In the genomic region with DNA sequence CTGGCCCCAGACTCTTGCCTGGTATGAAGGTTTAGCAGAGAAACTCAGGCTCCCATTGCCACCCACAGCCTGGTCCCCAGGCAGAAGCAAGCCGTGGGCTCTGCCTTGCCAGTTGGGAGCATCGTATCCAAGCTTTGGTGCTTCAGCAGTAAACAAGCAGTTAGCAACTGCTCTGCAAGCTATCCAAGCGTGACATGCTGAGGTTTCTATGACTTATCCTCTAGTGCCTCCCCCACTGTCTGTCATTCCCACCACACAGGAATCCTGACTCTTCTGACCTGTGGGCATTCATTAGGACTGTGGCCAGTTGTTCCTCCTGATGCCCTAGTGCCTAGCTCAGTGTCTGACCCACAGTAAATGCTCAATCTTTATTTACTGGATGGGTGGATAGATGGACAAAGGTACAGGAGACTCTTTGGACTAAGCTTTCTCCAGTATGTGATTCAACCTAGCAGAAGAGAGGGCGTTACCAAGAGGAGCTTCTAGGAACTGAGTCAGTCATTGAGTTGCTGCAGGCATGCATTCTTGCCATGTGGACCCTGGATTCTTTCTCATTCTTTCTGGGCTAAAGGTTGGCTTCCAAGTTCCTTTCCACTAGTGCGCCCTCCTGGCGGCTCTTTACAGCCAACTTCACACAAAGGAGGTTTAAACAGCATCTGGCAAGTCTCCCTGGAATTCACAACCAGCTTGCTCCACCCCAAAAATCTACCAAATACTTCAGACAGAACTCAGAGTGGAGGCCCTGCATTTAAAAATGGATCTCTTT, we compare ENCODE assay signal across 8 cellular contexts. TPM values are rescaled to one million over a fixed set of nuclear protein-coding genes. Genes with fewer than 3 reads are reported as not detected.
A peak's percentile ranks its signal among the peaks of the same experiment; 100 is the strongest.
DNase-seq lines count a peak whose midpoint lies in the region; ATAC-seq, FAIRE-seq and TF ChIP-seq lines count a peak whose summit lies in the region.

No MANE protein-coding gene starts in this region.

- H3K9me3 Mint-ChIP-seq in activated CD4-positive, alpha-beta T cell treated with anti-CD3 and anti-CD28 coated beads, Interleukin-2, amount 10 ng/mL, durations not matched to agents 7 days and 5 days = no peaks in the 10 kb centered on the region

- H3K27me3 ChIP-seq in esophagus muscularis mucosa (peaks cover 0 to 63% (median 9%) of the 10 kb centered on the region in 4 donors), pancreas (no peaks in the 10 kb centered on the region), spleen (replicated peaks in 1 of 7) (peaks cover 0 to 58% (median 12%) of the 10 kb centered on the region in 7 donors)

- no peak overlapping the region for H3K27ac Mint-ChIP-seq in activated CD4-positive, alpha-beta T cell treated with anti-CD3 and anti-CD28 coated beads, Interleukin-2, amount 10 ng/mL, durations not matched to agents 7 days and 5 days

- H3K36me3 Mint-ChIP-seq in activated CD4-positive, alpha-beta T cell treated with anti-CD3 and anti-CD28 coated beads, Interleukin-2, amount 10 ng/mL, durations not matched to agents 7 days and 5 days (ENCODE audit: low read depth) = no peaks in the 10 kb centered on the region

- peaks cover 46% of the 10 kb centered on the region for H3K27me3 Mint-ChIP-seq in activated CD4-positive, alpha-beta T cell treated with anti-CD3 and anti-CD28 coated beads, Interleukin-2, amount 10 ng/mL, durations not matched to agents 7 days and 5 days

- H3K36me3 ChIP-seq in esophagus muscularis mucosa (no peaks in the 10 kb centered on the region), pancreas (no peaks in the 10 kb centered on the region), spleen (no peaks in the 10 kb centered on the region)

- no peak overlapping the region for H3K4me3 ChIP-seq in esophagus muscularis mucosa
- no peak overlapping the region for H3K4me3 ChIP-seq in pancreas
- no peak overlapping the region for H3K4me3 ChIP-seq in spleen

- intact Hi-C loops in esophagus muscularis mucosa (cut with DNase I) (loop anchor here (10.0 kb wide), 2 partner anchors 141 to 681 kb away; no protein-coding TSS in a partner anchor), pancreas (cut with DNase I) (no loop called here), spleen (cut with DNase I; ENCODE audit: low total_unique reads) (loop anchor here (5.0 kb wide), 1 partner anchor 144 kb away; no protein-coding TSS in a partner anchor)

- H3K4me1 ChIP-seq in esophagus muscularis mucosa (peaks cover 0 to 6% (median 4%) of the 10 kb centered on the region in 4 donors), pancreas (peaks cover 0 to 16% (median 0%) of the 10 kb centered on the region in 3 donors), spleen (peaks cover 0 to 9% (median 7%) of the 10 kb centered on the region in 6 donors)

- CTCF ChIA-PET in activated CD4-positive, alpha-beta T cell treated with anti-CD3 and anti-CD28 coated beads, Interleukin-2, amount 10 ng/mL, durations not matched to agents 7 days and 5 days (lab: Charles Lee) = interaction anchor here (0.6 kb wide), 1 partner anchor 124 kb away, joined by 4 read pairs; no protein-coding TSS in a partner anchor

- H3K27ac ChIP-seq in esophagus muscularis mucosa (replicated peaks in 1 of 4) = no peak overlapping the region
- no peak overlapping the region for H3K27ac ChIP-seq in pancreas
- peak overlapping the region in 4 of 8 donors; percentile 14 to 44 (median 27) for H3K27ac ChIP-seq in spleen

- TF ChIP-seq EP300 in esophagus muscularis mucosa (IDR thresholded peaks at IDR 0.05) = no peak

- FAIRE-seq in G401.6 (lab: Jason Lieb, UNC) = peak; percentile 99
- no peak for FAIRE-seq in pancreas (lab: Jason Lieb, UNC)

- ATAC-seq in pancreas = peak in 3 of 4 donors; percentile 33 to 66 (median 53)
- no peak for ATAC-seq in GM19328 (IDR thresholded peaks at IDR 0.05; ENCODE audit: unreplicated experiment)

- TF ChIP-seq POLR2A in esophagus muscularis mucosa (IDR thresholded peaks at IDR 0.05; ENCODE audit: low read depth) = no peak
- TF ChIP-seq POLR2A in spleen (IDR thresholded peaks at IDR 0.05) = no peak

- WGBS in esophagus muscularis mucosa = 80% methylated on average over 6 of the region's 6 CpGs
- WGBS in pancreas, 2 donors = 43 to 63% methylated on average over 6 of the region's 6 CpGs
- WGBS in spleen, 5 donors = 58 to 82% (median 64%) methylated on average over 5 to 6 of the region's 6 CpGs

- no peak overlapping the region for H3K4me3 Mint-ChIP-seq in activated CD4-positive, alpha-beta T cell treated with anti-CD3 and anti-CD28 coated beads, Interleukin-2, amount 10 ng/mL, durations not matched to agents 7 days and 5 days

- DNase-seq in NCI-H526 treated with DMSO at 0.1 percent for 48 hours (lab: John Stamatoyannopoulos, UW) (peak; percentile 26), esophagus muscularis mucosa (ENCODE audit: extremely low spot score) (peak; percentile 39), pancreas (peak in 2 of 6 donors; percentile 18 to 40), NCI-H524 (lab: John Stamatoyannopoulos, UW) (no peak), spleen (no peak)
- DNase-seq in activated CD4-positive, alpha-beta T cell treated with anti-CD3 and anti-CD28 coated beads, Interleukin-2, amount 10 ng/mL, durations not matched to agents 7 days and 5 days = no peak

- POLR2A ChIA-PET in activated CD4-positive, alpha-beta T cell treated with anti-CD3 and anti-CD28 coated beads, Interleukin-2, amount 10 ng/mL, durations not matched to agents 7 days and 5 days (lab: Charles Lee) = no interaction called here

- no peaks in the 10 kb centered on the region for H3K9me3 ChIP-seq in esophagus muscularis mucosa
- no peaks in the 10 kb centered on the region for H3K9me3 ChIP-seq in pancreas
- H3K9me3 ChIP-seq in spleen = no peaks in the 10 kb centered on the region

- no peak for TF ChIP-seq CTCF in esophagus muscularis mucosa (IDR thresholded peaks at IDR 0.05)
- TF ChIP-seq CTCF in pancreas (IDR thresholded peaks at IDR 0.05) = no peak
- no peak for TF ChIP-seq CTCF in spleen (IDR thresholded peaks at IDR 0.05 in 8 of 11, conservative IDR thresholded peaks at IDR 0.05 in 3 of 11)

- no peaks in the 10 kb centered on the region for H3K4me1 Mint-ChIP-seq in activated CD4-positive, alpha-beta T cell treated with anti-CD3 and anti-CD28 coated beads, Interleukin-2, amount 10 ng/mL, durations not matched to agents 7 days and 5 days

RNA-seq across cellular contexts. Expression of a gene that starts 40.6 kb away (rescaled TPM):
- total RNA-seq in esophagus muscularis mucosa (10 to 100 TPM; 24.5 to 40.5 (median 31.4) TPM), pancreas (10 to 100 TPM; 15.4 to 28.5 (median 22.4) TPM), spleen (10 to 100 TPM; 24.5 to 39.6 (median 33.6) TPM)
- polyA plus RNA-seq in pancreas (10 to 100 TPM in 1 of 2 donors, 1 to 10 TPM in 1; 7.5 to 13.3 TPM), spleen (10 to 100 TPM; 11.5 to 20.3 (median 13.7) TPM)
- 10 to 100 TPM; 33.9 to 38.3 TPM for total RNA-seq in activated CD4-positive, alpha-beta T cell treated with anti-CD3 and anti-CD28 coated beads, Interleukin-2, amount 10 ng/mL, durations not matched to agents 7 days and 5 days

RNA-seq across cellular contexts. Expression of a gene that starts 45.2 kb away (rescaled TPM):
- total RNA-seq in esophagus muscularis mucosa (1 to 10 TPM in 1 of 4 donors, under 1 TPM in 2, not detected in 1; 0.17 to 1.2 (median 0.69) TPM), pancreas (10 to 100 TPM; 16.1 to 29.4 (median 19.9) TPM), spleen (10 to 100 TPM; 10.6 to 30.3 (median 15.7) TPM)
- polyA plus RNA-seq in pancreas (10 to 100 TPM; 26.2 to 36.8 TPM), spleen (10 to 100 TPM in 2 of 3 donors, 1 to 10 TPM in 1; 6.2 to 13.7 (median 11.7) TPM)
- total RNA-seq in activated CD4-positive, alpha-beta T cell treated with anti-CD3 and anti-CD28 coated beads, Interleukin-2, amount 10 ng/mL, durations not matched to agents 7 days and 5 days = under 1 TPM in 1 of 2 experiments, not detected in 1; 0.17 TPM

Comparison
In these comparisons a context has a peak if more than half of its experiments do, and no peak if none do; other contexts are left out.
1. DNase-seq: peak in NCI-H526 treated with DMSO at 0.1 percent for 48 hours (single experiment) and esophagus muscularis mucosa (single experiment); none in activated CD4-positive, alpha-beta T cell treated with anti-CD3 and anti-CD28 coated beads, Interleukin-2, amount 10 ng/mL, durations not matched to agents 7 days and 5 days (single experiment), NCI-H524 (0 of 2) and spleen (single experiment).
2. RNA of a gene that starts 45.2 kb away (total RNA-seq): 16.1 to 29.4 TPM in pancreas and 10.6 to 30.3 TPM in spleen; 0.17 to 1.2 TPM in esophagus muscularis mucosa and 0.17 TPM in activated CD4-positive, alpha-beta T cell treated with anti-CD3 and anti-CD28 coated beads, Interleukin-2, amount 10 ng/mL, durations not matched to agents 7 days and 5 days; every median in the first group is over 4 times any median in the second.
3. intact Hi-C loops: an anchor here in esophagus muscularis mucosa (10.0 kb wide) and spleen (5.0 kb wide); none called in pancreas.